In the genomic region with DNA sequence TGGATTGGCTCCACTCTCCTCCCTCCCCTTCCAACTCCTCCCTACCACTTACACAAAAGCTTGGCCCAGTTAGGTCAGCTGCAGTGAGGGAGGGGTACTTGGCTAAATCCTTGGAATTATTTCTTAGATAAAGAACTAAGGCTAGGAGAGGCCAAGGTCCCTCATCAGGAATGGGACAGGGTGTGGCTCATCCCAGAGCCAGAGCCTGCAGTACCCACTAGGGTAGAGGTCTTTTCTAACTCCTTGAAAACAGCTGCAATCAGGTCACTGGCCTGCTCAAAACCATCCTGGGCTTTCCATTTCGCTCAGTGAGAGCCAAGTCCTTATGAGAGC, we compare ENCODE assay signal across 28 cellular contexts. TPM values are rescaled to one million over a fixed set of nuclear protein-coding genes. Genes with fewer than 3 reads are reported as not detected.
A peak's percentile ranks its signal among the peaks of the same experiment; 100 is the strongest.
DNase-seq lines count a peak whose midpoint lies in the region; ATAC-seq and TF ChIP-seq lines count a peak whose summit lies in the region.
"Had no signal": no experiment of that assay in that cellular context is flagged by ENCODE, and none has a peak within 500 bp of the region (broad histone marks: within the 10 kb centered on the region; RNA-seq: fewer than 3 reads in every experiment).

No MANE protein-coding gene starts in this region.

- POLR2A ChIA-PET in IMR-90 (lab: Charles Lee; ENCODE audit: unreplicated experiment), result interaction anchor here (0.6 kb wide), 1 partner anchor 638 kb away, joined by 5 read pairs; no protein-coding TSS in a partner anchor
- POLR2A ChIA-PET in SK-N-SH (lab: Yijun Ruan, JAX), result no interaction called here

- no peak overlapping the region for H3K27ac ChIP-seq in IMR-90 (ENCODE audit: insufficient read depth, low read length)
- peak overlapping the region; percentile 21 for H3K27ac ChIP-seq in caudate nucleus (ENCODE audit: low read depth, low read length)
- H3K27ac ChIP-seq in SK-N-SH (ENCODE audit: low read depth in 2 of 2, low read length in 1 of 2), result no peak overlapping the region
- H3K27ac ChIP-seq: brain microvascular endothelial cell, C4-2B, GM23248, HL-60, SJCRH30, transverse colon had no signal

- intact Hi-C loops in IMR-90 (cut with micrococcal nuclease) (loop anchor here (10.0 kb wide), 1 partner anchor 137 kb away; no protein-coding TSS in a partner anchor), left colon (cut with DNase I, micrococcal nuclease) (no loop called here)

- no peak overlapping the region for H4K5ac ChIP-seq in IMR-90 (ENCODE audit: low read depth, low read length)

- no peak overlapping the region for H4K8ac ChIP-seq in IMR-90 (ENCODE audit: low read depth in 2 of 2, low read length in 2 of 2)

- H3K4me2 ChIP-seq in IMR-90 (ENCODE audit: low read depth, low read length) (no peak overlapping the region), SK-N-SH (no peak overlapping the region)

- H3K4me3 ChIP-seq in IMR-90 (ENCODE audit: insufficient read depth, low read depth, low read length), result no peak overlapping the region
- no peak overlapping the region for H3K4me3 ChIP-seq in SK-N-SH (ENCODE audit: low read depth in 2 of 2, low read length in 1 of 2)
- H3K4me3 ChIP-seq: GM23248, SJCRH30, transverse colon had no signal

- no peak overlapping the region for H4K91ac ChIP-seq in IMR-90 (ENCODE audit: insufficient read depth, low read depth, low read length)

- CTCF ChIA-PET in IMR-90 (lab: Yijun Ruan, JAX), result no interaction called here
- CTCF ChIA-PET in SK-N-SH (lab: Yijun Ruan, JAX), result interaction anchor here (4.2 kb wide), 1 partner anchor 9 kb away, joined by 23 read pairs; no protein-coding TSS in a partner anchor

- no peak overlapping the region for H2AK5ac ChIP-seq in IMR-90 (ENCODE audit: low read depth, low read length)

- H3K4me1 ChIP-seq in IMR-90 (ENCODE audit: control insufficient read depth, insufficient read depth, low read length), result peaks cover 3% of the 10 kb centered on the region
- peaks cover 10 to 16% of the 10 kb centered on the region in 2 experiments; a peak in 2 of 4 replicates for H3K4me1 ChIP-seq in SK-N-SH (ENCODE audit: control insufficient read depth in 1 of 2, insufficient read depth in 2 of 2, low read depth in 1 of 2, low read length in 1 of 2)

- TF ChIP-seq RAD21 in IMR-90 (IDR thresholded peaks at IDR 0.05; ENCODE audit: low read length), result no peak
- no peak for TF ChIP-seq RAD21 in SK-N-SH (IDR thresholded peaks at IDR 0.05; ENCODE audit: low read length)

- in situ Hi-C loops in IMR-90 (cut with MboI; ENCODE audit: low sequenced_read_pairs), result no loop called here

- no peak overlapping the region for H2AK9ac ChIP-seq in IMR-90 (replicated peaks; ENCODE audit: low read depth, low read length, poor library complexity)

- dilution Hi-C loops in IMR-90 (cut with HindIII; ENCODE audit: low sequenced_read_pairs, unreplicated experiment), result no loop called here

- H3K9ac ChIP-seq in IMR-90 (ENCODE audit: low read depth, low read length) (no peak overlapping the region), SK-N-SH (no peak overlapping the region)
- H3K9ac ChIP-seq: GM23248 had no signal

- TF ChIP-seq EP300 in SK-N-SH (IDR thresholded peaks at IDR 0.05; ENCODE audit: borderline replicate concordance in 1 of 2, low read depth in 1 of 2, low read length in 1 of 2), result no peak

- no peak overlapping the region for H2BK20ac ChIP-seq in IMR-90 (ENCODE audit: low read depth, low read length)

- no peak overlapping the region for H2BK5ac ChIP-seq in IMR-90 (ENCODE audit: low read depth, low read length, poor library complexity, severe bottlenecking)

- no peaks in the 10 kb centered on the region for H3K79me2 ChIP-seq in SK-N-SH (ENCODE audit: insufficient read depth)

- H3F3A ChIP-seq in SK-N-SH (replicated peaks; ENCODE audit: insufficient read depth), result peaks cover 8% of the 10 kb centered on the region

- ATAC-seq in IMR-90 (ENCODE audit: low read depth), result no peak
- peak; percentile 50 for ATAC-seq in left colon
- ATAC-seq: naive thymus-derived CD8-positive, alpha-beta T cell; stimulated activated memory B cell treated with anti-CD40 and anti-IgM and Interleukin-4, amounts not matched to agents 10 μg/mL and 1 μg/mL and 100 μg/mL, for 72 hours had no signal

- no peak overlapping the region for H2BK15ac ChIP-seq in IMR-90 (ENCODE audit: low read depth, low read length)

- H3K9me1 ChIP-seq in IMR-90 (ENCODE audit: insufficient read depth, low read length), result peaks cover 12% of the 10 kb centered on the region

- H3K18ac ChIP-seq in IMR-90 (ENCODE audit: low read depth, low read length), result no peak overlapping the region

- peak overlapping the region; percentile 25 for H2AFZ ChIP-seq in IMR-90 (replicated peaks; ENCODE audit: low read length, poor library complexity)
- no peak overlapping the region for H2AFZ ChIP-seq in SK-N-SH (ENCODE audit: low read depth)
- H2AFZ ChIP-seq: GM23248 had no signal

- H3K27me3 ChIP-seq in IMR-90 (ENCODE audit: control insufficient read depth, insufficient read depth, low read length) (peaks cover 15% of the 10 kb centered on the region), SK-N-SH (ENCODE audit: insufficient read depth) (0 out of 2 replicates have a peak, but pooled peaks cover 5% of the 10 kb centered on the region)
- H3K27me3 ChIP-seq: brain microvascular endothelial cell, transverse colon had no signal

- no peak for TF ChIP-seq POLR2A in IMR-90 (IDR thresholded peaks at IDR 0.05; ENCODE audit: low read depth, low read length)

- H4K20me1 ChIP-seq in IMR-90 (ENCODE audit: insufficient read depth, low read length) (no peaks in the 10 kb centered on the region), SK-N-SH (ENCODE audit: insufficient read depth) (no peaks in the 10 kb centered on the region)

- no peaks in the 10 kb centered on the region for H3K79me1 ChIP-seq in IMR-90 (ENCODE audit: low read depth in 1 of 2, low read length in 2 of 2)

- BruUV-seq in IMR-90 (replicated peaks; lab: Mats Ljungman, UMichigan), result no TSS peak

- no peak overlapping the region for H3K14ac ChIP-seq in IMR-90 (replicated peaks; ENCODE audit: low read depth, low read length)

- H3K56ac ChIP-seq in IMR-90 (ENCODE audit: extremely low read depth, insufficient read depth, low read length), result no peak overlapping the region

- no peaks in the 10 kb centered on the region for H3K9me2 ChIP-seq in SK-N-SH

- H3K36me3 ChIP-seq in IMR-90 (ENCODE audit: control insufficient read depth, insufficient read depth, low read length), result no peaks in the 10 kb centered on the region
- peaks cover 0 to 5% of the 10 kb centered on the region in 2 experiments for H3K36me3 ChIP-seq in SK-N-SH (replicated peaks in 1 of 2; ENCODE audit: control insufficient read depth in 1 of 2, insufficient read depth in 2 of 2, low read length in 1 of 2)
- H3K36me3 ChIP-seq: brain microvascular endothelial cell, SJCRH30, transverse colon had no signal

- no peak overlapping the region for H3K23ac ChIP-seq in IMR-90 (ENCODE audit: low read depth, low read length)

- no peaks in the 10 kb centered on the region for H3K9me3 ChIP-seq in IMR-90 (ENCODE audit: control insufficient read depth, insufficient read depth, low read length)
- H3K9me3 ChIP-seq in SK-N-SH, result no peaks in the 10 kb centered on the region
- H3K9me3 ChIP-seq: SJCRH30, transverse colon had no signal

- no CpG with 5 or more reads among the region's 1 CpG for WGBS in IMR-90 (ENCODE audit: extremely low coverage in 2 of 2, insufficient read length in 1 of 2), 2 experiments
- WGBS in SK-N-SH (ENCODE audit: low lambda C conversion rate), result 100% methylated on average over 1 of the region's 1 CpG

- no peak for DNase-seq in IMR-90
- DNase-seq in caudate nucleus (lab: John Stamatoyannopoulos, UW), result no peak
- no peak for DNase-seq in left colon
- no peak for DNase-seq in SK-N-SH
- no peak for DNase-seq in DMS 273 treated with DMSO at 0.1 percent for 48 hours (lab: John Stamatoyannopoulos, UW)
- no peak for DNase-seq in stimulated activated CD4-positive, alpha-beta T cell treated with anti-CD3 and anti-CD28 coated beads, Interleukin-12 subunit alpha, Interleukin-12 subunit beta, amount 100 ng/mL, for 4 hours
- DNase-seq in cerebellum (ENCODE audit: low spot score), result no peak
- DNase-seq: activated CD4-positive, alpha-beta T cell treated with anti-CD3 and anti-CD28 coated beads for 48 hours; activated T-cell treated with anti-CD3 and anti-CD28 coated beads for 4 hours; amniotic stem cell; brain microvascular endothelial cell; DND-41; effector CD4-positive, alpha-beta T cell; GM23248; hypothalamus; naive thymus-derived CD8-positive, alpha-beta T cell; NCI-H2107; T-helper 9 cell; transverse colon had no signal

- H2BK120ac ChIP-seq in IMR-90 (ENCODE audit: low read depth, low read length), result no peak overlapping the region

- no peak overlapping the region for H3K4ac ChIP-seq in IMR-90 (ENCODE audit: low read depth, low read length)

- no peak for TF ChIP-seq CTCF in IMR-90 (conservative IDR thresholded peaks at IDR 0.05; ENCODE audit: low read depth, low read length)
- TF ChIP-seq CTCF in SK-N-SH (IDR thresholded peaks at IDR 0.05), result no peak

RNA-seq across cellular contexts. Expression of a gene that starts 1.9 kb away (rescaled TPM):
- total RNA-seq in IMR-90 (2012; rRNA removed) (2.7 and 2.8 TPM in 2 replicates), left colon (10 to 100 TPM in 1 of 2 donors, 1 to 10 TPM in 1; 6.3 to 17.5 TPM), cerebellum (19.3 TPM)
- polyA plus RNA-seq in IMR-90 (2012; rRNA removed) (3.9 and 4.0 TPM in 2 replicates), SK-N-SH (2012; rRNA removed) (4.2 and 4.3 TPM in 2 replicates)
- 2.6 and 3.0 TPM in 2 replicates for polyA plus RNA-seq in IMR-90 (2012; cell fraction: cytosol; rRNA removed)
- 5.3 and 6.3 TPM in 2 replicates for polyA plus RNA-seq in IMR-90 (2012; cell fraction: nucleus; rRNA removed; ENCODE audit: low replicate concordance)
- polyA plus RNA-seq in SK-N-SH (2012; cell fraction: cytosol; rRNA removed), result 2.4 and 3.4 TPM in 2 replicates
- polyA plus RNA-seq in SK-N-SH (2012; cell fraction: nucleus; rRNA removed), result 7.2 and 8.2 TPM in 2 replicates

RNA-seq across cellular contexts. Expression of a gene that starts 36.4 kb away (rescaled TPM):
- total RNA-seq in IMR-90 (2012; rRNA removed) (2.5 and 3.4 TPM in 2 replicates), left colon (10 to 100 TPM; 11.7 to 12.7 TPM), cerebellum (31.9 TPM)
- polyA plus RNA-seq in IMR-90 (2012; rRNA removed) (10.3 and 11.4 TPM in 2 replicates), SK-N-SH (2012; rRNA removed) (17.4 and 17.9 TPM in 2 replicates)
- 2.3 and 9.3 TPM in 2 replicates for polyA plus RNA-seq in IMR-90 (2012; cell fraction: cytosol; rRNA removed)
- 28.6 and 45.7 TPM in 2 replicates for polyA plus RNA-seq in IMR-90 (2012; cell fraction: nucleus; rRNA removed; ENCODE audit: low replicate concordance)
- polyA plus RNA-seq in SK-N-SH (2012; cell fraction: cytosol; rRNA removed), result 5.9 and 12.5 TPM in 2 replicates
- 40.1 and 57.3 TPM in 2 replicates for polyA plus RNA-seq in SK-N-SH (2012; cell fraction: nucleus; rRNA removed)

RNA-seq across cellular contexts. Expression of a gene that starts 37.8 kb away (rescaled TPM):
- total RNA-seq in IMR-90 (2012; rRNA removed) (under 0.01 and 0.18 TPM in 2 replicates), left colon (under 1 TPM in 1 of 2 donors, not detected in 1; 0.11 TPM), cerebellum (0.64 TPM)
- polyA plus RNA-seq in IMR-90 (2012; rRNA removed) (0.89 and 1.0 TPM in 2 replicates), SK-N-SH (2012; rRNA removed) (1.2 and 1.6 TPM in 2 replicates)
- polyA plus RNA-seq in IMR-90 (2012; cell fraction: cytosol; rRNA removed), result 0.90 and 1.4 TPM in 2 replicates
- polyA plus RNA-seq in IMR-90 (2012; cell fraction: nucleus; rRNA removed; ENCODE audit: low replicate concordance), result 3.0 and 4.8 TPM in 2 replicates
- 0.37 and 0.64 TPM in 2 replicates for polyA plus RNA-seq in SK-N-SH (2012; cell fraction: cytosol; rRNA removed)
- polyA plus RNA-seq in SK-N-SH (2012; cell fraction: nucleus; rRNA removed), result 7.0 and 7.4 TPM in 2 replicates
- total RNA-seq: GM23248, osteoblast, transverse colon had no signal
- polyA plus RNA-seq: IgD-negative memory B cell; naive thymus-derived CD8-positive, alpha-beta T cell had no signal

RNA-seq across cellular contexts. Expression of a gene that starts 42.9 kb away (rescaled TPM):
- total RNA-seq in IMR-90 (2012; rRNA removed) (not detected in 2 replicates), left colon (not detected), cerebellum (not detected)
- polyA plus RNA-seq in IMR-90 (2012; rRNA removed) (not detected in 2 replicates), SK-N-SH (2012; rRNA removed) (not detected in 2 replicates)
- polyA plus RNA-seq in IMR-90 (2012; cell fraction: cytosol; rRNA removed), result not detected in 2 replicates
- not detected in 2 replicates for polyA plus RNA-seq in IMR-90 (2012; cell fraction: nucleus; rRNA removed; ENCODE audit: low replicate concordance)
- not detected in 2 replicates for polyA plus RNA-seq in SK-N-SH (2012; cell fraction: cytosol; rRNA removed)
- not detected in 2 replicates for polyA plus RNA-seq in SK-N-SH (2012; cell fraction: nucleus; rRNA removed)
- total RNA-seq: activated T-helper 2 cell treated with anti-CD3 and anti-CD28 coated beads, Interferon-gamma antibody, Interleukin-2, Interleukin-4, amounts not matched to agents 10 μg/mL and 5 μg/mL and 100 μg/mL, durations not matched to agents 14 hours and 24 hours and 36 hours; GM23248; lower leg skin; naive thymus-derived CD8-positive, alpha-beta T cell; osteoblast; SJCRH30; subcutaneous adipose tissue; transverse colon had no signal
- polyA plus RNA-seq: GM23248; IgD-negative memory B cell; naive thymus-derived CD8-positive, alpha-beta T cell had no signal

RNA-seq across cellular contexts. Expression of a gene that starts 50.6 kb away (rescaled TPM):
- total RNA-seq in IMR-90 (2012; rRNA removed) (58.3 and 66.7 TPM in 2 replicates), left colon (10 to 100 TPM; 80.6 to 82.5 TPM), cerebellum (30.8 TPM)
- polyA plus RNA-seq in IMR-90 (2012; rRNA removed) (72.0 and 77.8 TPM in 2 replicates), SK-N-SH (2012; rRNA removed) (96.1 and 98.1 TPM in 2 replicates)
- 70.5 and 80.8 TPM in 2 replicates for polyA plus RNA-seq in IMR-90 (2012; cell fraction: cytosol; rRNA removed)
- polyA plus RNA-seq in IMR-90 (2012; cell fraction: nucleus; rRNA removed; ENCODE audit: low replicate concordance), result 33.1 and 46.5 TPM in 2 replicates
- 71.4 and 94.2 TPM in 2 replicates for polyA plus RNA-seq in SK-N-SH (2012; cell fraction: cytosol; rRNA removed)
- 59.1 and 62.2 TPM in 2 replicates for polyA plus RNA-seq in SK-N-SH (2012; cell fraction: nucleus; rRNA removed)
